ENCODE assay signal across 19 cellular contexts in the genomic region with DNA sequence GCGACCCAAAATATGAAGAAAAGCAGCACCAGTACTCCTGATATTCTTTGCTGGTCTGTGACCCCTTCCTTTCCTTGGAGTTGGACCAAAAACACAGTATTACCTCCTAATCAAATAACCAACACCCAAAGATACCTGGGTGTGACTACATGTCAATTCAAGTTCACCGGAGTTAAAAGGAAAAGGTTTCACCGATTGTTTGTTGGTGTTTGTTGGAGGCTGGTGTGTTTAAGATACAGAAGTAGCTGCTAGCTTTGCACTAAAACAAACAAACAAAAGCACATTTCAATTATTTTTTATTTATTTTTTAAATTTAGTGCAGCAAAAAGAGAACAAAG.
DNase-seq lines count a peak whose midpoint lies in the region; TF ChIP-seq lines count a peak whose summit lies in the region.
"Had no signal": no experiment of that assay in that cellular context is flagged by ENCODE, and none has a peak within 500 bp of the region (broad histone marks: within the 10 kb centered on the region; RNA-seq: fewer than 3 reads in every experiment).

No MANE protein-coding gene starts in this region.

- H2AFZ ChIP-seq in osteoblast (ENCODE audit: low read length) = no peak overlapping the region
- H2AFZ ChIP-seq in MM.1S (ENCODE audit: low read length) = no peak overlapping the region

- H3K79me2 ChIP-seq in DOHH2 (ENCODE audit: control insufficient read depth, low read length) (peaks cover 26% of the 10 kb centered on the region), osteoblast (ENCODE audit: insufficient read depth, low read length) (peaks cover 76% of the 10 kb centered on the region), MM.1S (ENCODE audit: low read length) (no peaks in the 10 kb centered on the region)

- H3K9me2 ChIP-seq in DOHH2 (replicated peaks; ENCODE audit: control insufficient read depth, low read length) = no peaks in the 10 kb centered on the region
- H3K9me2 ChIP-seq in MM.1S (replicated peaks; ENCODE audit: insufficient read depth, low read length) = no peaks in the 10 kb centered on the region

- no peaks in the 10 kb centered on the region for H3K9me3 Mint-ChIP-seq in IgD-negative memory B cell

- H3K4me2 ChIP-seq in DOHH2 (ENCODE audit: low read length) (peak overlapping the region; percentile 50), osteoblast (ENCODE audit: insufficient read depth, low read length) (peak overlapping the region; percentile 14), MM.1S (ENCODE audit: low read depth, low read length) (no peak overlapping the region)

- peak overlapping the region in 1 of 3 donors; percentile 0 for H3K27ac Mint-ChIP-seq in IgD-negative memory B cell

- H3K36me3 ChIP-seq in DOHH2 (ENCODE audit: control insufficient read depth, low read length) (no peaks in the 10 kb centered on the region), osteoblast (ENCODE audit: insufficient read depth, low read length) (no peaks in the 10 kb centered on the region), MM.1S (replicated peaks; ENCODE audit: insufficient read depth, low read length) (no peaks in the 10 kb centered on the region)
- H3K36me3 ChIP-seq: cardiac muscle cell, suprapubic skin had no signal

- H3K4me1 Mint-ChIP-seq in IgD-negative memory B cell = peaks cover 36 to 37% (median 36%) of the 10 kb centered on the region in 3 donors

- no peak overlapping the region for H3K27ac ChIP-seq in DOHH2 (ENCODE audit: low read depth, low read length)
- H3K27ac ChIP-seq in caudate nucleus (ENCODE audit: low read depth, low read length) = peak overlapping the region; percentile 65
- H3K27ac ChIP-seq in osteoblast (ENCODE audit: low read depth, low read length) = no peak overlapping the region
- no peak overlapping the region for H3K27ac ChIP-seq in MM.1S (ENCODE audit: low read length)
- H3K27ac ChIP-seq: cardiac muscle cell, suprapubic skin had no signal

- H3K36me3 Mint-ChIP-seq in IgD-negative memory B cell = peaks cover 1% of the 10 kb centered on the region

- DNase-seq in caudate nucleus (lab: John Stamatoyannopoulos, UW) (no peak), osteoblast (ENCODE audit: insufficient read length, low spot score, missing footprints) (no peak), A172 (ENCODE audit: low spot score) (no peak), NCI-H748 treated with DMSO at 0.1 percent for 48 hours (lab: John Stamatoyannopoulos, UW) (no peak), NCI-H226 (no peak), MM.1S (no peak)
- DNase-seq: activated CD4-positive, alpha-beta T cell treated with anti-CD3 and anti-CD28 coated beads, Interleukin-2, amount 50 U/mL, for 1 hour; activated gamma-delta T cell; COR-L47; EL; erythroblast; kidney glomerular epithelial cell; midbrain; NCI-H187 treated with DMSO at 0.1 percent for 48 hours; stimulated activated CD8-positive, alpha-beta memory T cell treated with anti-CD3 and anti-CD28 coated beads, Interleukin-4, amount 100 ng/mL, for 48 hours had no signal

- H3K4me1 ChIP-seq in DOHH2 (ENCODE audit: control insufficient read depth, low read length) = peaks cover 23% of the 10 kb centered on the region
- H3K4me1 ChIP-seq in osteoblast (ENCODE audit: insufficient read depth, low read length) = peaks cover 50% of the 10 kb centered on the region
- H3K4me1 ChIP-seq in MM.1S (ENCODE audit: low read length) = no peaks in the 10 kb centered on the region

- H3K27me3 ChIP-seq in DOHH2 (ENCODE audit: control insufficient read depth, low read length) (no peaks in the 10 kb centered on the region), osteoblast (ENCODE audit: insufficient read depth, low read length) (no peaks in the 10 kb centered on the region), MM.1S (replicated peaks; ENCODE audit: insufficient read depth, low read length) (no peaks in the 10 kb centered on the region)
- H3K27me3 ChIP-seq: cardiac muscle cell, suprapubic skin had no signal

- peaks cover 2% of the 10 kb centered on the region for H3K27me3 Mint-ChIP-seq in IgD-negative memory B cell

- no peak overlapping the region for H3K9ac ChIP-seq in MM.1S (ENCODE audit: low read length)

- H3K4me3 ChIP-seq in DOHH2 (ENCODE audit: low read length) (0 out of 2 replicates have a peak overlapping the region, but pooled peaks have one; percentile 34), osteoblast (ENCODE audit: insufficient read depth, low read length) (no peak overlapping the region), MM.1S (ENCODE audit: low read length) (no peak overlapping the region)
- H3K4me3 ChIP-seq: cardiac muscle cell, suprapubic skin had no signal

- H4K20me1 ChIP-seq in DOHH2 (ENCODE audit: control insufficient read depth, insufficient read depth, low read depth, low read length) = no peaks in the 10 kb centered on the region
- no peaks in the 10 kb centered on the region for H4K20me1 ChIP-seq in osteoblast (ENCODE audit: insufficient read depth, low read length)
- no peaks in the 10 kb centered on the region for H4K20me1 ChIP-seq in MM.1S (ENCODE audit: insufficient read depth, low read length)

- H3F3A ChIP-seq in DOHH2 (ENCODE audit: control insufficient read depth, insufficient read depth) (no peaks in the 10 kb centered on the region), MM.1S (ENCODE audit: insufficient read depth, low read length) (no peaks in the 10 kb centered on the region)

- H3K4me3 Mint-ChIP-seq in IgD-negative memory B cell = peak overlapping the region; percentile 1 to 87 (median 77)

- TF ChIP-seq CTCF in DOHH2 (IDR thresholded peaks at IDR 0.05; ENCODE audit: low read depth, low read length, poor library complexity, severe bottlenecking) (no peak), osteoblast (IDR thresholded peaks at IDR 0.05; ENCODE audit: extremely low read depth, low read depth, low read length) (no peak), MM.1S (IDR thresholded peaks at IDR 0.05; ENCODE audit: low read length) (no peak)

- H3K9me3 ChIP-seq in DOHH2 (ENCODE audit: control insufficient read depth, insufficient read depth, low read length) (no peaks in the 10 kb centered on the region), osteoblast (ENCODE audit: low read depth, low read length) (no peaks in the 10 kb centered on the region), MM.1S (replicated peaks; ENCODE audit: insufficient read depth, low read length) (no peaks in the 10 kb centered on the region)
- H3K9me3 ChIP-seq: suprapubic skin had no signal
